1 cellular context compared by ENCODE assay signal in the genomic region with DNA sequence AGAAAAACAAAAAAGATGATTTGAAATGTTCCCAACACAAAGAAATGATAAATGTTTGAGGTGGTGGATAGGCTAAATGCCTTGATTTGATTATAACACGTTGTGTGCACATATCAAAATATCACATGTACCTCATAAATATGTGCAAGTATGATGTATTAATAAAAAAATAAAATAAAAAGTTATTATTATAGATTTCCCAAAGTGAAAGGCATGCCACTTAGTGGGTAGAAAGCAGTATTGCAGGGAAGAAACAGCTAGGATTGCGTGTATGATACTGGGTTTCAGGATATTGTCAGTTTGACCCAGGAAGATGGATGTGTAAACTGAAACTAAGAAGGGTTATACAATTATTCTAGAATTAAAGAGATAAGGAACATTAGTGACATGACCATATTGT.
TF ChIP-seq lines count a peak whose summit lies in the region.

No MANE protein-coding gene starts in this region.

TF ChIP-seq in GM12878, 131 proteins besides CTCF, POLR2A, EP300 and RAD21:
- TF ChIP-seq SMC3 (IDR thresholded peaks at IDR 0.05; ENCODE audit: borderline replicate concordance, low read length), result peak; percentile 27; the same call in 1 of the 2 replicates
- TF ChIP-seq, protein P1, sequence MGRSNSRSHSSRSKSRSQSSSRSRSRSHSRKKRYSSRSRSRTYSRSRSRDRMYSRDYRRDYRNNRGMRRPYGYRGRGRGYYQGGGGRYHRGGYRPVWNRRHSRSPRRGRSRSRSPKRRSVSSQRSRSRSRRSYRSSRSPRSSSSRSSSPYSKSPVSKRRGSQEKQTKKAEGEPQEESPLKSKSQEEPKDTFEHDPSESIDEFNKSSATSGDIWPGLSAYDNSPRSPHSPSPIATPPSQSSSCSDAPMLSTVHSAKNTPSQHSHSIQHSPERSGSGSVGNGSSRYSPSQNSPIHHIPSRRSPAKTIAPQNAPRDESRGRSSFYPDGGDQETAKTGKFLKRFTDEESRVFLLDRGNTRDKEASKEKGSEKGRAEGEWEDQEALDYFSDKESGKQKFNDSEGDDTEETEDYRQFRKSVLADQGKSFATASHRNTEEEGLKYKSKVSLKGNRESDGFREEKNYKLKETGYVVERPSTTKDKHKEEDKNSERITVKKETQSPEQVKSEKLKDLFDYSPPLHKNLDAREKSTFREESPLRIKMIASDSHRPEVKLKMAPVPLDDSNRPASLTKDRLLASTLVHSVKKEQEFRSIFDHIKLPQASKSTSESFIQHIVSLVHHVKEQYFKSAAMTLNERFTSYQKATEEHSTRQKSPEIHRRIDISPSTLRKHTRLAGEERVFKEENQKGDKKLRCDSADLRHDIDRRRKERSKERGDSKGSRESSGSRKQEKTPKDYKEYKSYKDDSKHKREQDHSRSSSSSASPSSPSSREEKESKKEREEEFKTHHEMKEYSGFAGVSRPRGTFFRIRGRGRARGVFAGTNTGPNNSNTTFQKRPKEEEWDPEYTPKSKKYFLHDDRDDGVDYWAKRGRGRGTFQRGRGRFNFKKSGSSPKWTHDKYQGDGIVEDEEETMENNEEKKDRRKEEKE (IDR thresholded peaks at IDR 0.05), result no peak
